Comparison of ENCODE assay signal across 1 cellular context in genomic region chr1:40210514-40211204, GRCh38.
A peak's percentile ranks its signal among the peaks of the same experiment; 100 is the strongest.
TF ChIP-seq lines count a peak whose summit lies in the region.

No MANE protein-coding gene starts in this region.

TF ChIP-seq in HepG2, 621 proteins besides CTCF, POLR2A, EP300 and RAD21:
- TF ChIP-seq, protein P1, sequence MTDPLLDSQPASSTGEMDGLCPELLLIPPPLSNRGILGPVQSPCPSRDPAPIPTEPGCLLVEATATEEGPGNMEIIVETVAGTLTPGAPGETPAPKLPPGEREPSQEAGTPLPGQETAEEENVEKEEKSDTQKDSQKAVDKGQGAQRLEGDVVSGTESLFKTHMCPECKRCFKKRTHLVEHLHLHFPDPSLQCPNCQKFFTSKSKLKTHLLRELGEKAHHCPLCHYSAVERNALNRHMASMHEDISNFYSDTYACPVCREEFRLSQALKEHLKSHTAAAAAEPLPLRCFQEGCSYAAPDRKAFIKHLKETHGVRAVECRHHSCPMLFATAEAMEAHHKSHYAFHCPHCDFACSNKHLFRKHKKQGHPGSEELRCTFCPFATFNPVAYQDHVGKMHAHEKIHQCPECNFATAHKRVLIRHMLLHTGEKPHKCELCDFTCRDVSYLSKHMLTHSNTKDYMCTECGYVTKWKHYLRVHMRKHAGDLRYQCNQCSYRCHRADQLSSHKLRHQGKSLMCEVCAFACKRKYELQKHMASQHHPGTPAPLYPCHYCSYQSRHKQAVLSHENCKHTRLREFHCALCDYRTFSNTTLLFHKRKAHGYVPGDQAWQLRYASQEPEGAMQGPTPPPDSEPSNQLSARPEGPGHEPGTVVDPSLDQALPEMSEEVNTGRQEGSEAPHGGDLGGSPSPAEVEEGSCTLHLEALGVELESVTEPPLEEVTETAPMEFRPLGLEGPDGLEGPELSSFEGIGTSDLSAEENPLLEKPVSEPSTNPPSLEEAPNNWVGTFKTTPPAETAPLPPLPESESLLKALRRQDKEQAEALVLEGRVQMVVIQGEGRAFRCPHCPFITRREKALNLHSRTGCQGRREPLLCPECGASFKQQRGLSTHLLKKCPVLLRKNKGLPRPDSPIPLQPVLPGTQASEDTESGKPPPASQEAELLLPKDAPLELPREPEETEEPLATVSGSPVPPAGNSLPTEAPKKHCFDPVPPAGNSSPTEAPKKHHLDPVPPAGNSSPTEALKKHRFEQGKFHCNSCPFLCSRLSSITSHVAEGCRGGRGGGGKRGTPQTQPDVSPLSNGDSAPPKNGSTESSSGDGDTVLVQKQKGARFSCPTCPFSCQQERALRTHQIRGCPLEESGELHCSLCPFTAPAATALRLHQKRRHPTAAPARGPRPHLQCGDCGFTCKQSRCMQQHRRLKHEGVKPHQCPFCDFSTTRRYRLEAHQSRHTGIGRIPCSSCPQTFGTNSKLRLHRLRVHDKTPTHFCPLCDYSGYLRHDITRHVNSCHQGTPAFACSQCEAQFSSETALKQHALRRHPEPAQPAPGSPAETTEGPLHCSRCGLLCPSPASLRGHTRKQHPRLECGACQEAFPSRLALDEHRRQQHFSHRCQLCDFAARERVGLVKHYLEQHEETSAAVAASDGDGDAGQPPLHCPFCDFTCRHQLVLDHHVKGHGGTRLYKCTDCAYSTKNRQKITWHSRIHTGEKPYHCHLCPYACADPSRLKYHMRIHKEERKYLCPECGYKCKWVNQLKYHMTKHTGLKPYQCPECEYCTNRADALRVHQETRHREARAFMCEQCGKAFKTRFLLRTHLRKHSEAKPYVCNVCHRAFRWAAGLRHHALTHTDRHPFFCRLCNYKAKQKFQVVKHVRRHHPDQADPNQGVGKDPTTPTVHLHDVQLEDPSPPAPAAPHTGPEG (CRISPR knock-in tag; IDR thresholded peaks at IDR 0.05) = no peak
- no peak for TF ChIP-seq ZNF552 (CRISPR knock-in tag; IDR thresholded peaks at IDR 0.05; ENCODE audit: borderline replicate concordance)
- peak; percentile 89 to 95 for TF ChIP-seq MAFK (conservative IDR thresholded peaks at IDR 0.05 in 1 of 2, IDR thresholded peaks at IDR 0.05 in 1 of 2; ENCODE audit: low read length in 2 of 2)
- peak; percentile 90 for TF ChIP-seq MAFF (IDR thresholded peaks at IDR 0.05; ENCODE audit: low read depth, low read length)
TF ChIP-seq in HepG2: peak in this region for 2.
